Comparison of ENCODE assay signal across 20 cellular contexts in the genomic region with DNA sequence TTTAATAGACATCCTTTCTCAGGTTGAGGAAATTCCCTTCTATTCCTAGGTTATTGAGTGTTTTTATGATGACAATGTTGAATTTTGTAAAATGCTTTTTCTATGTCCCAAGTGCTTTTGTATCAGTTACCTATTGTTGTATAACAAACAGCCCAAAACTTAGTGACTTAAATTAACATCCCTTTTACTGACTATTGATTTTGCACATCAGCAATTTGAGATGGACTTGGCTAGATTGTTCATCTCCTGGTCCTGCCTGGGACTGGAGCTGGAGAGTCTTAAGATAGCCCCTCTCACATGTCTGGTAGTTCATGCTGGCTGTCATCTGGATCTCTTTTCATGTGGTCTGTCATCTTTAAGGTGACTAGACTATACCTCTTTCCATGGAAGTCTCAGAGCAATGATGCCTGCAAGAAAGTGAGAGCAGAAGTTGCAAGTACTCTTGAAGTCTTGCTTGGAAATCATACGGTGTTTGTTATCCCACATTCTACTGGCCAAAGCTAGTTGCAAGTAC.
DNase-seq lines count a peak whose midpoint lies in the region; ATAC-seq, FAIRE-seq and TF ChIP-seq lines count a peak whose summit lies in the region.
"Had no signal": no experiment of that assay in that cellular context is flagged by ENCODE, and none has a peak within 500 bp of the region (broad histone marks: within the 10 kb centered on the region; RNA-seq: fewer than 3 reads in every experiment).

No MANE protein-coding gene starts in this region.

- H3K4me2 ChIP-seq in A549, result no peak overlapping the region
- H3K4me2 ChIP-seq: BLaER1, GM23338 had no signal

- H3K4me3 Mint-ChIP-seq in activated CD4-positive, alpha-beta T cell treated with anti-CD3 and anti-CD28 coated beads for 36 hours, result no peak overlapping the region
- H3K4me3 Mint-ChIP-seq in activated T-cell treated with anti-CD3 and anti-CD28 coated beads, Interleukin-2, amount 50 U/mL, for 4 hours, result no peak overlapping the region
- H3K4me3 Mint-ChIP-seq in activated naive CD8-positive, alpha-beta T cell treated with anti-CD3 and anti-CD28 coated beads, Interleukin-2, amount 50 U/mL, for 24 hours, result no peak overlapping the region
- H3K4me3 Mint-ChIP-seq: CD14-positive monocyte; CD4-positive, alpha-beta memory T cell; GM23338 had no signal

- H3K4me1 Mint-ChIP-seq in activated CD4-positive, alpha-beta T cell treated with anti-CD3 and anti-CD28 coated beads for 36 hours, result peaks cover 28% of the 10 kb centered on the region
- peaks cover 21% of the 10 kb centered on the region for H3K4me1 Mint-ChIP-seq in activated T-cell treated with anti-CD3 and anti-CD28 coated beads, Interleukin-2, amount 50 U/mL, for 4 hours (ENCODE audit: low read depth)
- peaks cover 30% of the 10 kb centered on the region for H3K4me1 Mint-ChIP-seq in activated naive CD8-positive, alpha-beta T cell treated with anti-CD3 and anti-CD28 coated beads, Interleukin-2, amount 50 U/mL, for 24 hours
- H3K4me1 Mint-ChIP-seq: CD14-positive monocyte had no signal

- no peak for TF ChIP-seq CTCF in A549 (IDR thresholded peaks at IDR 0.05)
- no peak for TF ChIP-seq CTCF in RWPE1 (conservative IDR thresholded peaks at IDR 0.05; ENCODE audit: low read depth)

- DNase-seq in activated CD4-positive, alpha-beta T cell treated with anti-CD3 and anti-CD28 coated beads for 36 hours, result no peak
- no peak for DNase-seq in activated CD4-positive, alpha-beta T cell treated with anti-CD3 and anti-CD28 coated beads, Interleukin-2, amount 50 U/mL, for 4 hours
- no peak for DNase-seq in activated T-cell treated with anti-CD3 and anti-CD28 coated beads, Interleukin-2, amount 50 U/mL, for 4 hours
- DNase-seq in activated T-cell treated with anti-CD3 and anti-CD28 coated beads for 4 hours, result no peak
- DNase-seq in A549 (ENCODE audit: low read depth in 1 of 2, low spot score in 1 of 2), result no peak
- DNase-seq in activated naive CD8-positive, alpha-beta T cell treated with anti-CD3 and anti-CD28 coated beads, Interleukin-2, amount 50 U/mL, for 24 hours, result no peak
- no peak for DNase-seq in hypothalamus (lab: John Stamatoyannopoulos, UW)
- DNase-seq in RWPE1 (ENCODE audit: low spot score), result no peak
- DNase-seq: CD4-positive, alpha-beta memory T cell; DMS153; DMS79; GDM1; HCEC 1CT had no signal

- POLR2A ChIA-PET in activated CD4-positive, alpha-beta T cell treated with anti-CD3 and anti-CD28 coated beads for 36 hours (lab: Charles Lee), result no interaction called here
- POLR2A ChIA-PET in A549 (lab: Yijun Ruan, JAX) (no interaction called here), RWPE1 (lab: Yijun Ruan, JAX; ENCODE audit: low non-redundant PET) (no interaction called here)

- H3K27ac ChIP-seq in A549 (no peak overlapping the region), RWPE1 (no peak overlapping the region)
- H3K27ac ChIP-seq: 22Rv1, BLaER1 had no signal

- TF ChIP-seq RAD21 in A549 (conservative IDR thresholded peaks at IDR 0.05 in 1 of 2, IDR thresholded peaks at IDR 0.05 in 1 of 2), result no peak

- FAIRE-seq in A549 (lab: Jason Lieb, UNC), result peak; percentile 56
- FAIRE-seq: GM12892, GM18507, H54 had no signal

- no peak overlapping the region for H3K4me3 ChIP-seq in A549
- H3K4me3 ChIP-seq: BLaER1, GM23338 had no signal

- CTCF ChIA-PET in activated CD4-positive, alpha-beta T cell treated with anti-CD3 and anti-CD28 coated beads for 36 hours (lab: Charles Lee), result interaction anchor here (0.7 kb wide), 1 partner anchor 64 kb away, joined by 3 read pairs; no protein-coding TSS in a partner anchor
- CTCF ChIA-PET in A549 (lab: Yijun Ruan, JAX) (no interaction called here), RWPE1 (lab: Yijun Ruan, JAX) (no interaction called here)

- H3K4me1 ChIP-seq in A549, result no peaks in the 10 kb centered on the region
- H3K4me1 ChIP-seq: BLaER1 had no signal

- no peak for TF ChIP-seq EP300 in A549 (IDR thresholded peaks at IDR 0.05)

- no peaks in the 10 kb centered on the region for H3K27me3 Mint-ChIP-seq in activated CD4-positive, alpha-beta T cell treated with anti-CD3 and anti-CD28 coated beads for 36 hours
- no peaks in the 10 kb centered on the region for H3K27me3 Mint-ChIP-seq in activated T-cell treated with anti-CD3 and anti-CD28 coated beads, Interleukin-2, amount 50 U/mL, for 4 hours (ENCODE audit: low read depth)
- H3K27me3 Mint-ChIP-seq in activated naive CD8-positive, alpha-beta T cell treated with anti-CD3 and anti-CD28 coated beads, Interleukin-2, amount 50 U/mL, for 24 hours, result no peaks in the 10 kb centered on the region

- no peaks in the 10 kb centered on the region for H3K36me3 Mint-ChIP-seq in activated CD4-positive, alpha-beta T cell treated with anti-CD3 and anti-CD28 coated beads for 36 hours (ENCODE audit: low read depth)
- H3K36me3 Mint-ChIP-seq in activated T-cell treated with anti-CD3 and anti-CD28 coated beads, Interleukin-2, amount 50 U/mL, for 4 hours (ENCODE audit: insufficient read depth), result no peaks in the 10 kb centered on the region
- no peaks in the 10 kb centered on the region for H3K36me3 Mint-ChIP-seq in activated naive CD8-positive, alpha-beta T cell treated with anti-CD3 and anti-CD28 coated beads, Interleukin-2, amount 50 U/mL, for 24 hours (ENCODE audit: low read depth)
- H3K36me3 Mint-ChIP-seq: CD14-positive monocyte; CD4-positive, alpha-beta memory T cell had no signal

- TF ChIP-seq POLR2A in A549 (IDR thresholded peaks at IDR 0.05; ENCODE audit: low read length), result no peak

- intact Hi-C loops in activated CD4-positive, alpha-beta T cell treated with anti-CD3 and anti-CD28 coated beads for 36 hours (cut with DNase I, micrococcal nuclease), result loop anchor here in 1 of 2 experiments (5.0 kb wide), 1 partner anchor 491 kb away; no protein-coding TSS in a partner anchor

- no peaks in the 10 kb centered on the region for H3K9me3 ChIP-seq in A549
- H3K9me3 ChIP-seq: BLaER1 had no signal

- WGBS in A549 (ENCODE audit: missing lambda C conversion rate), result 20% methylated on average over 1 of the region's 1 CpG

- ATAC-seq in activated CD4-positive, alpha-beta T cell treated with anti-CD3 and anti-CD28 coated beads for 36 hours, result peak; percentile 45
- ATAC-seq in activated T-cell treated with anti-CD3 and anti-CD28 coated beads, Interleukin-2, amount 50 U/mL, for 4 hours, result peak; percentile 15 to 64
- no peak for ATAC-seq in A549
- ATAC-seq in activated naive CD8-positive, alpha-beta T cell treated with anti-CD3 and anti-CD28 coated beads, Interleukin-2, amount 50 U/mL, for 24 hours, result no peak
- ATAC-seq: GM23338 had no signal

- no peak overlapping the region for H3K27ac Mint-ChIP-seq in activated CD4-positive, alpha-beta T cell treated with anti-CD3 and anti-CD28 coated beads for 36 hours
- H3K27ac Mint-ChIP-seq in activated naive CD8-positive, alpha-beta T cell treated with anti-CD3 and anti-CD28 coated beads, Interleukin-2, amount 50 U/mL, for 24 hours, result peak overlapping the region; percentile 90
- H3K27ac Mint-ChIP-seq: CD14-positive monocyte; CD4-positive, alpha-beta memory T cell; GM23338 had no signal

- H3K9me3 Mint-ChIP-seq in activated CD4-positive, alpha-beta T cell treated with anti-CD3 and anti-CD28 coated beads for 36 hours (ENCODE audit: low read depth), result no peaks in the 10 kb centered on the region
- H3K9me3 Mint-ChIP-seq in activated T-cell treated with anti-CD3 and anti-CD28 coated beads, Interleukin-2, amount 50 U/mL, for 4 hours, result no peaks in the 10 kb centered on the region
- H3K9me3 Mint-ChIP-seq in activated naive CD8-positive, alpha-beta T cell treated with anti-CD3 and anti-CD28 coated beads, Interleukin-2, amount 50 U/mL, for 24 hours, result peaks cover 5% of the 10 kb centered on the region
- H3K9me3 Mint-ChIP-seq: GM23338 had no signal

TF ChIP-seq in A549, 52 proteins besides CTCF, POLR2A, EP300 and RAD21:
- TF ChIP-seq CHD2 (IDR thresholded peaks at IDR 0.05; ENCODE audit: low read length, partially characterized antibody), result no peak
- peak; percentile 64 for TF ChIP-seq MAFK (IDR thresholded peaks at IDR 0.05; ENCODE audit: partially characterized antibody)

Comparison
In these comparisons a context has a peak if more than half of its experiments do, and no peak if none do; other contexts are left out.
1. ATAC-seq: peak in activated CD4-positive, alpha-beta T cell treated with anti-CD3 and anti-CD28 coated beads for 36 hours (single experiment) and activated T-cell treated with anti-CD3 and anti-CD28 coated beads, Interleukin-2, amount 50 U/mL, for 4 hours (2 of 2); none in A549 (0 of 2) and activated naive CD8-positive, alpha-beta T cell treated with anti-CD3 and anti-CD28 coated beads, Interleukin-2, amount 50 U/mL, for 24 hours (single experiment).